In genomic region chr4:63563288-63564014, GRCh38 we compare ENCODE assay signal across 13 cellular contexts.
DNase-seq lines count a peak whose midpoint lies in the region; ATAC-seq and TF ChIP-seq lines count a peak whose summit lies in the region.
"Had no signal": no experiment of that assay in that cellular context is flagged by ENCODE, and none has a peak within 500 bp of the region (broad histone marks: within the 10 kb centered on the region; RNA-seq: fewer than 3 reads in every experiment).

No MANE protein-coding gene starts in this region.

- H3K9me3 Mint-ChIP-seq in endothelial cell (ENCODE audit: unreplicated experiment): no peaks in the 10 kb centered on the region

- no peaks in the 10 kb centered on the region for H3K36me3 ChIP-seq in DND-41 (ENCODE audit: insufficient read depth, low read length)

- no peak for ATAC-seq in DND-41 (ENCODE audit: insufficient read depth, low read depth)
- ATAC-seq in left lobe of liver: peak; percentile 66
- ATAC-seq in GM21390 (IDR thresholded peaks at IDR 0.05; ENCODE audit: unreplicated experiment): no peak
- ATAC-seq: activated T-cell treated with anti-CD3 and anti-CD28 coated beads, Interleukin-2, amount 50 U/mL, for 72 hours had no signal

- H3K4me3 Mint-ChIP-seq in endothelial cell (ENCODE audit: unreplicated experiment): no peak overlapping the region
- H3K4me3 Mint-ChIP-seq: activated T-cell treated with anti-CD3 and anti-CD28 coated beads, Interleukin-2, amount 50 U/mL, for 72 hours; CD14-positive monocyte; naive B cell had no signal

- no peak for TF ChIP-seq EP300 in Ishikawa (IDR thresholded peaks at IDR 0.05; ENCODE audit: borderline replicate concordance)

- no peak overlapping the region for H3K27ac ChIP-seq in DND-41 (ENCODE audit: low read length)
- H3K27ac ChIP-seq: RWPE1 had no signal

- no peaks in the 10 kb centered on the region for H3K79me2 ChIP-seq in DND-41 (ENCODE audit: insufficient read depth, low read length)

- H3K9ac ChIP-seq in DND-41 (ENCODE audit: low read depth, low read length): no peak overlapping the region

- H3K9me3 ChIP-seq in DND-41 (ENCODE audit: insufficient read depth, low read length, severe bottlenecking): no peaks in the 10 kb centered on the region

- no peak overlapping the region for H2AFZ ChIP-seq in DND-41 (ENCODE audit: low read depth, low read length)

- H3K4me1 ChIP-seq in DND-41 (ENCODE audit: insufficient read depth, low read length): no peaks in the 10 kb centered on the region

- peak; percentile 80 for TF ChIP-seq RAD21 in Ishikawa (IDR thresholded peaks at IDR 0.05; ENCODE audit: low read depth)

- no peaks in the 10 kb centered on the region for H3K4me1 Mint-ChIP-seq in endothelial cell (ENCODE audit: unreplicated experiment)
- H3K4me1 Mint-ChIP-seq: CD14-positive monocyte, naive B cell had no signal

- H3K27me3 ChIP-seq in DND-41 (ENCODE audit: insufficient read depth, low read length, poor library complexity): no peaks in the 10 kb centered on the region

- TF ChIP-seq CTCF in DND-41 (IDR thresholded peaks at IDR 0.05; ENCODE audit: borderline replicate concordance, extremely low read depth, low read length, poor library complexity, severe bottlenecking) (peak; percentile 28), endothelial cell (IDR thresholded peaks at IDR 0.05; ENCODE audit: unreplicated experiment) (no peak)

- no peaks in the 10 kb centered on the region for H3K36me3 Mint-ChIP-seq in endothelial cell (ENCODE audit: low read depth, unreplicated experiment)
- H3K36me3 Mint-ChIP-seq: CD14-positive monocyte, naive B cell had no signal

- H4K20me1 ChIP-seq in DND-41 (ENCODE audit: insufficient read depth, low read length): no peaks in the 10 kb centered on the region

- H3K27ac Mint-ChIP-seq in endothelial cell (ENCODE audit: unreplicated experiment): no peak overlapping the region
- H3K27ac Mint-ChIP-seq: CD14-positive monocyte, naive B cell had no signal

- H3K27me3 Mint-ChIP-seq in endothelial cell (ENCODE audit: unreplicated experiment): no peaks in the 10 kb centered on the region
- H3K27me3 Mint-ChIP-seq: naive B cell had no signal

- DNase-seq in DND-41: no peak
- peak; percentile 48 for DNase-seq in OCI-M1 (lab: John Stamatoyannopoulos, UW)
- no peak for DNase-seq in left lobe of liver (ENCODE audit: low spot score)
- no peak for DNase-seq in nucleus accumbens (lab: John Stamatoyannopoulos, UW)
- no peak for DNase-seq in dermis blood vessel endothelial cell
- DNase-seq in endothelial cell (ENCODE audit: low spot score): no peak
- DNase-seq: activated T-cell treated with anti-CD3 and anti-CD28 coated beads, Interleukin-2, amount 50 U/mL, for 72 hours; naive B cell; NCI-H1930 had no signal

- H3K4me3 ChIP-seq in DND-41 (ENCODE audit: low read depth in 1 of 2, low read length in 2 of 2): no peak overlapping the region

- H3K4me2 ChIP-seq in DND-41 (ENCODE audit: insufficient read depth, low read length): no peak overlapping the region

TF ChIP-seq in Ishikawa, 13 proteins besides CTCF, POLR2A, EP300 and RAD21:
- TF ChIP-seq NFIC (IDR thresholded peaks at IDR 0.05) (no peak), MAX (IDR thresholded peaks at IDR 0.05) (no peak), CREB1 (IDR thresholded peaks at IDR 0.05; ENCODE audit: low read depth) (no peak), YY1 (IDR thresholded peaks at IDR 0.05; ENCODE audit: low read depth) (no peak), TCF12 (IDR thresholded peaks at IDR 0.05; ENCODE audit: low read depth) (no peak)
